Comparison of ENCODE assay signal across 20 cellular contexts in the genomic region with DNA sequence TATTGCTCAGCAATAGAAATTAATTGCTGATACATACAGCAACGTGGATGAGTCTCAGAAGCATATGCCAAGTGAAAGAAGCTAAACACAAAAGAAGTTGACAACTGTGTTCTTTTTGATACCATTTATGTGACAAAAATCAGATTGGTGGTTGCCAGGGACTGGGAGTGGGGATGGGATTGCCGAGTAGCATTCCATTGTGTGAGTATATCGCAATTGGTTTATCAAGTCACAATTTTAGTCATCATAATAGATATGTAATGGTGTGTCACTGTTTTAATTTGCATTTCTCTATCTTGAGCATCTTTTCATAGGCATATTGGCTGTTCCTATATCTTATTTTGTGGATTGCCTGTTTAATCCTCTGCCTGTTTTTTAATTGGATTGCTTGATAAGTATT.
"Had no signal": no experiment of that assay in that cellular context is flagged by ENCODE, and none has a peak within 500 bp of the region (broad histone marks: within the 10 kb centered on the region; RNA-seq: fewer than 3 reads in every experiment).

No MANE protein-coding gene starts in this region.

- DNase-seq: activated CD4-positive, alpha-beta T cell treated with anti-CD3 and anti-CD28 coated beads for 1 hour; activated CD4-positive, alpha-beta T cell treated with anti-CD3 and anti-CD28 coated beads, Interleukin-2, amount 50 U/mL, for 48 hours; activated gamma-delta T cell; cerebellar nuclear complex; effector CD4-positive, alpha-beta T cell; foreskin melanocyte; hypothalamus; midbrain; stimulated activated CD4-positive, alpha-beta T cell treated with anti-CD3 and anti-CD28 coated beads, Interleukin-2, amount 100 ng/mL, for 24 hours; stimulated activated naive CD8-positive, alpha-beta T cell treated with anti-CD3 and anti-CD28 coated beads, Interleukin-15, Interleukin-2, amounts not matched to agents 100 U/mL and 50 U/mL, for 24 hours; substantia nigra; T-helper 2 cell; tibial artery; WERI-Rb-1 had no signal

- H3K27ac ChIP-seq: ascending aorta, esophagus muscularis mucosa, prostate gland, right atrium auricular region, tibial artery, WERI-Rb-1 had no signal

- ATAC-seq: left lobe of liver; stimulated activated naive CD8-positive, alpha-beta T cell treated with anti-CD3 and anti-CD28 coated beads, Interleukin-15, Interleukin-2, amounts not matched to agents 100 U/mL and 50 U/mL, for 24 hours had no signal

- H3K9me3 ChIP-seq: ascending aorta, esophagus muscularis mucosa, prostate gland, right atrium auricular region, tibial artery had no signal

- H3K27me3 ChIP-seq: ascending aorta, esophagus muscularis mucosa, right atrium auricular region, tibial artery had no signal

- H3K4me3 ChIP-seq: ascending aorta, esophagus muscularis mucosa, lung, prostate gland, right atrium auricular region, tibial artery had no signal

- H3K4me1 ChIP-seq: ascending aorta, prostate gland, right atrium auricular region, tibial artery had no signal

- H3K36me3 ChIP-seq: prostate gland had no signal
